ENCODE assay signal across 22 cellular contexts in genomic region chrX:39960219-39960618, GRCh38.
DNase-seq lines count a peak whose midpoint lies in the region; ATAC-seq, FAIRE-seq and TF ChIP-seq lines count a peak whose summit lies in the region.
"Had no signal": no experiment of that assay in that cellular context is flagged by ENCODE, and none has a peak within 500 bp of the region (broad histone marks: within the 10 kb centered on the region; RNA-seq: fewer than 3 reads in every experiment).

No MANE protein-coding gene starts in this region.

- TF ChIP-seq EP300 in HepG2 (IDR thresholded peaks at IDR 0.05; ENCODE audit: low read depth in 2 of 2, low read length in 2 of 2), result no peak
- no peak for TF ChIP-seq EP300 in HepG2 (CRISPR knock-in tag; IDR thresholded peaks at IDR 0.05; ENCODE audit: borderline replicate concordance)
- TF ChIP-seq EP300 in stomach (IDR thresholded peaks at IDR 0.05), result no peak

- H3K4me1 ChIP-seq in right lobe of liver (no peaks in the 10 kb centered on the region), HepG2 (ENCODE audit: insufficient read depth, low read length) (peaks cover 50% of the 10 kb centered on the region), stomach (no peaks in the 10 kb centered on the region)
- H3K4me1 ChIP-seq: BE2C, HAP-1 had no signal

- peak; percentile 72 to 86 (median 78) for ATAC-seq in right lobe of liver
- no peak for ATAC-seq in HepG2

- no peaks in the 10 kb centered on the region for H3K9me3 ChIP-seq in right lobe of liver
- H3K9me3 ChIP-seq in HepG2 (ENCODE audit: low read length), result no peaks in the 10 kb centered on the region
- peaks cover 0 to 23% (median 8%) of the 10 kb centered on the region in 4 donors for H3K9me3 ChIP-seq in stomach
- H3K9me3 ChIP-seq: BE2C, HAP-1 had no signal

- no peaks in the 10 kb centered on the region for H3K79me2 ChIP-seq in HepG2 (ENCODE audit: insufficient read depth, low read length)

- peaks cover 5% of the 10 kb centered on the region for H3K4me1 Mint-ChIP-seq in T-helper 1 cell treated with Interleukin-12 subunit alpha and Interleukin-12 subunit beta and Interleukin-4 antibody, amounts not matched to agents 30 μg/mL and 1 μg/mL, for 36 hours (ENCODE audit: low read depth)

- H3K4me2 ChIP-seq in HepG2 (ENCODE audit: low read depth, low read length), result no peak overlapping the region
- H3K4me2 ChIP-seq: BLaER1 treated with 17β-estradiol and CSF1 and Interleukin-3, amounts not matched to agents 10 nM and 100 nM had no signal

- in situ Hi-C loops in HepG2 (cut with HindIII; ENCODE audit: extremely low pct_ligation_motif_present, low pct_unique_long_range_greater_than_20kb), result no loop called here

- TF ChIP-seq POLR2A in right lobe of liver (IDR thresholded peaks at IDR 0.05) (no peak), HepG2 (IDR thresholded peaks at IDR 0.05; ENCODE audit: insufficient read depth in 1 of 2, low read depth in 2 of 2, low read length in 2 of 2) (no peak), stomach (IDR thresholded peaks at IDR 0.05) (no peak)

- no peak for FAIRE-seq in HepG2 (lab: Jason Lieb, UNC)
- FAIRE-seq: A204.1, G401.6, GM12892, H54 had no signal

- H3K4me3 Mint-ChIP-seq in T-helper 1 cell treated with Interleukin-12 subunit alpha and Interleukin-12 subunit beta and Interleukin-4 antibody, amounts not matched to agents 30 μg/mL and 1 μg/mL, for 36 hours, result no peak overlapping the region
- H3K4me3 Mint-ChIP-seq: CD4-positive, alpha-beta memory T cell; HFFc6 had no signal

- peak overlapping the region; percentile 36 for H3K27ac Mint-ChIP-seq in T-helper 1 cell treated with Interleukin-12 subunit alpha and Interleukin-12 subunit beta and Interleukin-4 antibody, amounts not matched to agents 30 μg/mL and 1 μg/mL, for 36 hours
- H3K27ac Mint-ChIP-seq: HFFc6 had no signal

- no peak overlapping the region for H3K4me3 ChIP-seq in right lobe of liver
- H3K4me3 ChIP-seq in HepG2 (replicated peaks in 1 of 3; ENCODE audit: insufficient read depth in 1 of 3, low read depth in 2 of 3, low read length in 3 of 3), result no peak overlapping the region
- H3K4me3 ChIP-seq in stomach, result no peak overlapping the region
- H3K4me3 ChIP-seq: BLaER1 treated with 17β-estradiol and CSF1 and Interleukin-3, amounts not matched to agents 10 nM and 100 nM; HAP-1 had no signal

- no peaks in the 10 kb centered on the region for H3K36me3 Mint-ChIP-seq in T-helper 1 cell treated with Interleukin-12 subunit alpha and Interleukin-12 subunit beta and Interleukin-4 antibody, amounts not matched to agents 30 μg/mL and 1 μg/mL, for 36 hours (ENCODE audit: low read depth)
- H3K36me3 Mint-ChIP-seq: CD4-positive, alpha-beta memory T cell had no signal

- POLR2A ChIA-PET in HepG2 (lab: Yijun Ruan, JAX), result interaction anchor here (1.5 kb wide), 1 partner anchor 53 kb away, joined by 3 read pairs; no protein-coding TSS in a partner anchor

- no peak for TF ChIP-seq RAD21 in HepG2 (CRISPR knock-in tag; IDR thresholded peaks at IDR 0.05)

- H3K27me3 ChIP-seq in right lobe of liver (no peaks in the 10 kb centered on the region), HepG2 (ENCODE audit: control insufficient read depth in 1 of 2, insufficient read depth in 2 of 2, low read length in 2 of 2) (no peaks in the 10 kb centered on the region), stomach (no peaks in the 10 kb centered on the region)
- H3K27me3 ChIP-seq: BE2C; BLaER1 treated with 17β-estradiol and CSF1 and Interleukin-3, amounts not matched to agents 10 nM and 100 nM had no signal

- TF ChIP-seq CTCF in right lobe of liver (IDR thresholded peaks at IDR 0.05) (no peak), HepG2 (CRISPR knock-in tag; IDR thresholded peaks at IDR 0.05) (no peak), stomach (IDR thresholded peaks at IDR 0.05) (no peak)

- DNase-seq in T-helper 1 cell, result no peak
- peak; percentile 42 to 65 (median 62) for DNase-seq in right lobe of liver
- DNase-seq in HepG2 (ENCODE audit: low spot score), result no peak
- DNase-seq in stomach, result peak; percentile 63
- no peak for DNase-seq in OCI-M2 (lab: John Stamatoyannopoulos, UW; ENCODE audit: unreplicated experiment)
- DNase-seq: AML-193; BE2C; Calu3; CD4-positive, alpha-beta memory T cell; COR-L47; DMS53; DMS79 treated with DMSO at 0.1 percent for 48 hours; GOT3; HFFc6 had no signal

- no peak overlapping the region for H3K27ac ChIP-seq in right lobe of liver
- no peak overlapping the region for H3K27ac ChIP-seq in HepG2 (ENCODE audit: extremely low read length, insufficient read depth, low read length)
- H3K27ac ChIP-seq in stomach, result no peak overlapping the region
- H3K27ac ChIP-seq: 22Rv1; BLaER1 treated with 17β-estradiol and CSF1 and Interleukin-3, amounts not matched to agents 10 nM and 100 nM had no signal

- intact Hi-C loops in right lobe of liver (cut with DNase I) (no loop called here), HepG2 (cut with micrococcal nuclease; ENCODE audit: unreplicated experiment) (no loop called here), stomach (cut with DNase I; ENCODE audit: low total_unique reads) (no loop called here)

- no TSS peak for BruUV-seq in HepG2 (replicated peaks; lab: Mats Ljungman, UMichigan)

- no peak overlapping the region for H2AFZ ChIP-seq in HepG2 (ENCODE audit: low read length)

- no peaks in the 10 kb centered on the region for H4K20me1 ChIP-seq in HepG2 (ENCODE audit: insufficient read depth, low read length)
- H4K20me1 ChIP-seq: BLaER1 treated with 17β-estradiol and CSF1 and Interleukin-3, amounts not matched to agents 10 nM and 100 nM had no signal

- CTCF ChIA-PET in HepG2 (lab: Yijun Ruan, JAX; ENCODE audit: low intra/inter-chr PET ratio, low total read pairs), result no interaction called here

- 0% methylated on average over 1 of the region's 4 CpGs for WGBS in right lobe of liver (ENCODE audit: insufficient coverage, low coverage, low lambda C conversion rate, missing lambda C conversion rate)
- WGBS in HepG2 (ENCODE audit: low lambda C conversion rate), result 25% methylated on average over 4 of the region's 4 CpGs
- 42 to 67% (median 58%) methylated on average over 3 to 4 of the region's 4 CpGs for WGBS in stomach, 5 donors

- H3K36me3 ChIP-seq in right lobe of liver, result no peaks in the 10 kb centered on the region
- no peaks in the 10 kb centered on the region for H3K36me3 ChIP-seq in HepG2 (replicated peaks in 1 of 2; ENCODE audit: control insufficient read depth in 1 of 2, insufficient read depth in 2 of 2, low read length in 2 of 2)
- H3K36me3 ChIP-seq in stomach, result no peaks in the 10 kb centered on the region
- H3K36me3 ChIP-seq: BE2C; BLaER1 treated with 17β-estradiol and CSF1 and Interleukin-3, amounts not matched to agents 10 nM and 100 nM; HAP-1 had no signal

- no peak overlapping the region for H3K9ac ChIP-seq in HepG2 (ENCODE audit: insufficient read depth, low read depth, low read length)
- H3K9ac ChIP-seq: BLaER1 treated with 17β-estradiol and CSF1 and Interleukin-3, amounts not matched to agents 10 nM and 100 nM had no signal

- H3K9me3 Mint-ChIP-seq in T-helper 1 cell treated with Interleukin-12 subunit alpha and Interleukin-12 subunit beta and Interleukin-4 antibody, amounts not matched to agents 30 μg/mL and 1 μg/mL, for 36 hours, result no peaks in the 10 kb centered on the region
- H3K9me3 Mint-ChIP-seq: HFFc6 had no signal

- no peaks in the 10 kb centered on the region for H3K27me3 Mint-ChIP-seq in T-helper 1 cell treated with Interleukin-12 subunit alpha and Interleukin-12 subunit beta and Interleukin-4 antibody, amounts not matched to agents 30 μg/mL and 1 μg/mL, for 36 hours (ENCODE audit: low read depth)
- H3K27me3 Mint-ChIP-seq: CD4-positive, alpha-beta memory T cell had no signal

TF ChIP-seq in HepG2, 621 proteins besides CTCF, POLR2A, EP300 and RAD21 (continues in another document):
- TF ChIP-seq AGO1 (IDR thresholded peaks at IDR 0.05; ENCODE audit: low read depth, low read length, poor library complexity, severe bottlenecking) (no peak), ZNF24 (IDR thresholded peaks at IDR 0.05) (no peak), RARA (CRISPR knock-in tag; IDR thresholded peaks at IDR 0.05) (no peak), HDAC1 (CRISPR knock-in tag; IDR thresholded peaks at IDR 0.05) (no peak), ZNF816 (CRISPR knock-in tag; IDR thresholded peaks at IDR 0.05; ENCODE audit: borderline replicate concordance) (no peak), ZNF788 (CRISPR knock-in tag; IDR thresholded peaks at IDR 0.05; ENCODE audit: borderline replicate concordance) (no peak), ZNF749 (CRISPR knock-in tag; IDR thresholded peaks at IDR 0.05; ENCODE audit: borderline replicate concordance) (no peak), GMEB2 (CRISPR knock-in tag; IDR thresholded peaks at IDR 0.05; ENCODE audit: low read depth) (no peak), RELA (CRISPR knock-in tag; IDR thresholded peaks at IDR 0.05) (no peak), ZNF770 (CRISPR knock-in tag; IDR thresholded peaks at IDR 0.05) (no peak), MIER3 (CRISPR knock-in tag; IDR thresholded peaks at IDR 0.05; ENCODE audit: borderline replicate concordance) (no peak), NCOA2 (CRISPR knock-in tag; IDR thresholded peaks at IDR 0.05) (no peak), ZNF510 (CRISPR knock-in tag; IDR thresholded peaks at IDR 0.05; ENCODE audit: low read depth) (no peak)

Comparison
In these comparisons a context has a peak if more than half of its experiments do, and no peak if none do; other contexts are left out.
1. DNase-seq: peak in right lobe of liver (3 of 3) and stomach (single experiment); none in T-helper 1 cell (0 of 5), HepG2 (single experiment) and OCI-M2 (single experiment).